In the genomic region with DNA sequence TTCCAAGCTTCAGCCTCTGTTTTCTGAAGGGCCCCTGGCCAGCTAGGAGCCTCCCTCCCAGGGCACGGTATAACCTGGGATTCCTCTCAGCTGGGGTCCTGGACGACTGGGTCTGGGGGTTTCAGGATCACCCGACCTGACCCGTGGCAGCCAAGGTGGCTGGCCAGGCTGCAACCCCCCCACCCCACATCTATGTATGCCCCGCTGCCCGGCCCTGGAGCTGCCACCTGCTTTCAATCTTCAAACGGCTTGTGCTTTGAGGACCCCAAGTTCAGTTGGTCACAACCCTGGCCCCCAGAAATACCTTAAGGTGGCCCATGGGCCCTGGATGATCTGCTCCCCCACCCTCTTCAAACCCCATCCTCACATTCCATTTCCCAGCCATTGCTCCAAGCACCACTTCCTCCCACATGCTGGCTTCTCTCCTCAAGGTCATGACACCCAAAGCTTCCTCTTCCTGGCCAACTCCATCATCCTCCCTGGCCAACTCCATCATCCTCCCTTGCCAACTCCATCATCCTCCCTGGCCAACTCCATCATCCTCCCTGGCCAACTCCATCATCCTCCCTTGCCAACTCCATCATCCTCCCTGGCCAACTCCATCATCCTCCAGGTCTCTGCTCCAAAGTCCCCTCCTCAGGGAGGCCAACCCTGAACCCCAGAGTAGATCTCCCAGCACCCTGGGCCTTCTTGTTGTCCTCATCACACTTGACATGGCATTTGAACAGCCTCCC, we compare ENCODE assay signal across 24 cellular contexts. TPM values are rescaled to one million over a fixed set of nuclear protein-coding genes. Genes with fewer than 3 reads are reported as not detected.
DNase-seq lines count a peak whose midpoint lies in the region; ATAC-seq, FAIRE-seq and TF ChIP-seq lines count a peak whose summit lies in the region.
"Had no signal": no experiment of that assay in that cellular context is flagged by ENCODE, and none has a peak within 500 bp of the region (broad histone marks: within the 10 kb centered on the region; RNA-seq: fewer than 3 reads in every experiment).

No MANE protein-coding gene starts in this region.

- TF ChIP-seq CTCF in K562 (IDR thresholded peaks at IDR 0.05 in 2 of 3, conservative IDR thresholded peaks at IDR 0.05 in 1 of 3; ENCODE audit: insufficient read depth in 2 of 3, low read depth in 1 of 3, low read length in 3 of 3) (no peak), vagina (IDR thresholded peaks at IDR 0.05) (no peak)

- no peaks in the 10 kb centered on the region for H3K36me3 ChIP-seq in K562 (ENCODE audit: control insufficient read depth, insufficient read depth, low read length)
- no peaks in the 10 kb centered on the region for H3K36me3 ChIP-seq in neuronal stem cell (replicated peaks in 1 of 2; ENCODE audit: control insufficient read depth in 2 of 2, insufficient read depth in 2 of 2, low read length in 2 of 2)
- no peaks in the 10 kb centered on the region for H3K36me3 ChIP-seq in vagina

- H3K79me2 ChIP-seq in K562 (ENCODE audit: control insufficient read depth, insufficient read depth, low read length) = no peaks in the 10 kb centered on the region

- WGBS in K562 (ENCODE audit: insufficient coverage, low coverage, missing lambda C conversion rate) = 0% methylated on average over 4 of the region's 7 CpGs
- WGBS in neuronal stem cell (ENCODE audit: extremely low coverage in 2 of 2, insufficient read length in 2 of 2, insufficient replicate concordance in 1 of 2), 2 donors = no CpG with 5 or more reads among the region's 7 CpGs

- ATAC-seq in Right ventricle myocardium inferior = no peak
- ATAC-seq in left ventricle myocardium superior = no peak
- ATAC-seq in K562 = no peak
- ATAC-seq in HG03280 (IDR thresholded peaks at IDR 0.05; ENCODE audit: unreplicated experiment) = no peak

- H3K9ac ChIP-seq in K562 (ENCODE audit: insufficient read depth in 1 of 2, low read depth in 2 of 2, low read length in 2 of 2) (no peak overlapping the region), neuronal stem cell (ENCODE audit: low read depth, low read length, poor library complexity) (no peak overlapping the region)

- H3K9me3 ChIP-seq in K562 (replicated peaks; ENCODE audit: control insufficient read depth, insufficient read depth, low read depth, low read length) (no peaks in the 10 kb centered on the region), neuronal stem cell (replicated peaks in 1 of 2; ENCODE audit: control insufficient read depth in 2 of 2, insufficient read depth in 1 of 2, low read depth in 1 of 2, low read length in 2 of 2) (no peaks in the 10 kb centered on the region), vagina (no peaks in the 10 kb centered on the region)

- no peak overlapping the region for H3K4me2 ChIP-seq in K562 (ENCODE audit: insufficient read depth, low read length)
- no peak overlapping the region for H3K4me2 ChIP-seq in neuronal stem cell (ENCODE audit: insufficient read depth, low read length, poor library complexity, severe bottlenecking)

- H4K20me1 ChIP-seq in K562 (replicated peaks; ENCODE audit: control insufficient read depth, insufficient read depth, low read length) = no peaks in the 10 kb centered on the region; the same call in 1 of the 2 replicates

- intact Hi-C loops in Right ventricle myocardium inferior (cut with DNase I) (no loop called here), left ventricle myocardium superior (cut with micrococcal nuclease) (no loop called here), K562 (cut with micrococcal nuclease) (no loop called here), vagina (cut with DNase I) (no loop called here)

- H3K27ac ChIP-seq in K562 (ENCODE audit: extremely low read depth, low read depth, low read length) (no peak overlapping the region), neuronal stem cell (replicated peaks; ENCODE audit: low read length) (no peak overlapping the region), vagina (no peak overlapping the region)

- TF ChIP-seq RAD21 in K562 (CRISPR knock-in tag; conservative IDR thresholded peaks at IDR 0.05 in 1 of 2, IDR thresholded peaks at IDR 0.05 in 1 of 2) = no peak

- no peak overlapping the region for H3K4me3 ChIP-seq in K562
- H3K4me3 ChIP-seq in neuronal stem cell (ENCODE audit: low read length in 2 of 2) = no peak overlapping the region
- H3K4me3 ChIP-seq in vagina = no peak overlapping the region

- no peaks in the 10 kb centered on the region for H3K9me1 ChIP-seq in K562 (ENCODE audit: control insufficient read depth, insufficient read depth, low read length)

- H4K91ac ChIP-seq in neuronal stem cell (ENCODE audit: low read depth, low read length, poor library complexity) = no peak overlapping the region

- H2AK5ac ChIP-seq in neuronal stem cell (ENCODE audit: low read depth, low read length) = peak overlapping the region; percentile 64

- no peak for TF ChIP-seq EP300 in K562 (IDR thresholded peaks at IDR 0.05; ENCODE audit: low read length)

- FAIRE-seq in K562 (lab: Jason Lieb, UNC) (no peak), urothelium cell line (lab: Jason Lieb, UNC) (peak; percentile 13)
- FAIRE-seq: GM12891, GM18507 had no signal

- CTCF ChIA-PET in K562 (lab: Yijun Ruan, JAX; ENCODE audit: low intra/inter-chr PET ratio) = no interaction called here

- H3K4ac ChIP-seq in neuronal stem cell (ENCODE audit: low read length) = no peak overlapping the region

- TF ChIP-seq POLR2A in K562 (conservative IDR thresholded peaks at IDR 0.05) (no peak), vagina (IDR thresholded peaks at IDR 0.05) (no peak)

- H3K27me3 ChIP-seq in K562 (ENCODE audit: control insufficient read depth in 2 of 2, insufficient read depth in 2 of 2, low read length in 2 of 2) = peaks cover 0 to 17% of the 10 kb centered on the region in 2 experiments; a peak in 3 of 5 replicates
- H3K27me3 ChIP-seq in neuronal stem cell (ENCODE audit: control insufficient read depth in 3 of 3, insufficient read depth in 3 of 3, low read depth in 1 of 3, low read length in 3 of 3) = no peaks in the 10 kb centered on the region
- no peaks in the 10 kb centered on the region for H3K27me3 ChIP-seq in vagina

- H2BK120ac ChIP-seq in neuronal stem cell (ENCODE audit: low read depth, low read length) = no peak overlapping the region

- H2BK12ac ChIP-seq in neuronal stem cell (ENCODE audit: low read length) = no peak overlapping the region

- no peak overlapping the region for H3K14ac ChIP-seq in neuronal stem cell (ENCODE audit: low read length)

- in situ Hi-C loops in K562 (cut with MboI) = no loop called here

- H3K4me1 ChIP-seq in K562 (replicated peaks in 1 of 2; ENCODE audit: control insufficient read depth in 2 of 2, insufficient read depth in 2 of 2, low read length in 2 of 2) = no peaks in the 10 kb centered on the region
- H3K4me1 ChIP-seq in neuronal stem cell (ENCODE audit: control insufficient read depth in 2 of 2, insufficient read depth in 1 of 2, low read depth in 1 of 2, low read length in 2 of 2) = peaks cover 15 to 19% of the 10 kb centered on the region in 2 donors
- no peaks in the 10 kb centered on the region for H3K4me1 ChIP-seq in vagina

- peak overlapping the region; percentile 72 for H2BK15ac ChIP-seq in neuronal stem cell (ENCODE audit: low read length)

- BruUV-seq in K562 (replicated peaks; lab: Mats Ljungman, UMichigan) = no TSS peak

- H2AFZ ChIP-seq in K562 (ENCODE audit: low read depth, low read length) = no peak overlapping the region
- no peak overlapping the region for H2AFZ ChIP-seq in neuronal stem cell (ENCODE audit: low read length)

- H3K18ac ChIP-seq in neuronal stem cell (ENCODE audit: low read length) = peak overlapping the region; percentile 20

- DNase-seq in Right ventricle myocardium inferior (ENCODE audit: missing footprints) (peak; percentile 42), left ventricle myocardium superior (no peak), K562 (ENCODE audit: extremely low read depth in 1 of 4, low spot score in 3 of 4) (no peak), neuronal stem cell (ENCODE audit: low spot score) (no peak), urothelium cell line (ENCODE audit: low spot score) (no peak), vagina (ENCODE audit: extremely low spot score in 2 of 2) (no peak)
- DNase-seq: C1 segment of cervical spinal cord; Calu3; CD4-positive, alpha-beta memory T cell; COR-L47; DMS53; DMS79 treated with DMSO at 0.1 percent for 48 hours; GF-D8; GOT3; H7; HCEC 1CT had no signal

- POLR2A ChIA-PET in K562 (lab: Yijun Ruan, JAX) = interaction anchor here (0.6 kb wide), 2 partner anchors 57 to 241 kb away, joined by 3 read pairs; no protein-coding TSS in a partner anchor

- no peaks in the 10 kb centered on the region for H3K79me1 ChIP-seq in neuronal stem cell (ENCODE audit: low read depth, low read length)

- no peak overlapping the region for H4K8ac ChIP-seq in neuronal stem cell (ENCODE audit: low read depth, low read length)

- H2BK5ac ChIP-seq in neuronal stem cell (ENCODE audit: low read length) = no peak overlapping the region

- H3K23ac ChIP-seq in neuronal stem cell (ENCODE audit: low read depth, low read length, poor library complexity) = no peak overlapping the region

RNA-seq across cellular contexts. Expression of gene TTLL11, which starts 17.2 kb away (rescaled TPM):
- 5.0 TPM for total RNA-seq in Right ventricle myocardium inferior
- total RNA-seq in left ventricle myocardium superior = 5.8 TPM
- total RNA-seq in K562 (2011; cell fraction: chromatin; rRNA removed; ENCODE audit: low replicate concordance) = 2.7 and 3.5 TPM in 2 replicates
- 1.3 and 1.4 TPM in 2 replicates for total RNA-seq in K562 (2011; cell fraction: nucleolus; rRNA removed)
- total RNA-seq in K562 (2011; cell fraction: nucleoplasm; rRNA removed) = 1.1 and 1.9 TPM in 2 replicates
- 3.0 TPM in 2 replicates for total RNA-seq in K562 (2014; rRNA removed)
- 2.6 and 2.9 TPM in 2 replicates for total RNA-seq in K562 (2014; rRNA removed; fragmentation: Illumina TruSeq; extraction: Trizol)
- total RNA-seq in K562 (2015; rRNA removed; fragmentation: Illumina TruSeq; extraction: Trizol) = 2.5 and 3.3 TPM in 2 replicates
- 4.2 and 4.4 TPM in 2 replicates for total RNA-seq in K562 (2021)
- polyA plus RNA-seq in K562 (2011; rRNA removed) = 2.0 and 2.7 TPM in 2 replicates
- 3.2 and 3.9 TPM in 2 replicates for polyA plus RNA-seq in K562 (2011; cell fraction: cytosol; rRNA removed)
- polyA plus RNA-seq in K562 (2011; cell fraction: nucleus; rRNA removed) = 1.9 and 2.2 TPM in 2 replicates
- 2.8 and 3.9 TPM in 2 replicates for polyA plus RNA-seq in K562 (2012)
- 4.2 and 4.3 TPM in 2 replicates for polyA plus RNA-seq in K562 (2014; fragmentation: Illumina TruSeq; extraction: Trizol)
- 1 to 10 TPM in 1 of 2 experiments, under 1 TPM in 1; 0.83 to 1.5 TPM for polyA plus RNA-seq in K562 (2014; fragmentation: Nextera tagmentation; extraction: Ambion mirVana)
- polyA plus RNA-seq in K562 (2014; rRNA removed) = 3.7 and 4.3 TPM in 2 replicates
- polyA minus RNA-seq in K562 (2011; rRNA and poly(A)+ RNA removed) = 2.6 and 3.0 TPM in 2 replicates
- polyA minus RNA-seq in K562 (2011; cell fraction: cytosol; rRNA and poly(A)+ RNA removed) = 0.38 and 2.2 TPM in 2 replicates
- 1.3 and 1.6 TPM in 2 replicates for polyA minus RNA-seq in K562 (2011; cell fraction: nucleus; rRNA and poly(A)+ RNA removed)
- 2.0 TPM for polyA plus RNA-seq in neuronal stem cell (2013, experiment 1 of 2)
- polyA plus RNA-seq in neuronal stem cell (2013, experiment 2 of 2) = 1.4 TPM
- 11.0 TPM for total RNA-seq in vagina

RNA-seq across cellular contexts. Expression of gene NDUFA8, which starts 49.3 kb away (rescaled TPM):
- 297 TPM for total RNA-seq in Right ventricle myocardium inferior
- total RNA-seq in left ventricle myocardium superior = 321 TPM
- 8.5 and 9.1 TPM in 2 replicates for total RNA-seq in K562 (2011; cell fraction: chromatin; rRNA removed; ENCODE audit: low replicate concordance)
- total RNA-seq in K562 (2011; cell fraction: nucleolus; rRNA removed) = 14.0 and 14.7 TPM in 2 replicates
- 15.0 and 20.9 TPM in 2 replicates for total RNA-seq in K562 (2011; cell fraction: nucleoplasm; rRNA removed)
- total RNA-seq in K562 (2014; rRNA removed) = 105 and 115 TPM in 2 replicates
- total RNA-seq in K562 (2014; rRNA removed; fragmentation: Illumina TruSeq; extraction: Trizol) = 105 and 114 TPM in 2 replicates
- total RNA-seq in K562 (2015; rRNA removed; fragmentation: Illumina TruSeq; extraction: Trizol) = 122 and 133 TPM in 2 replicates
- 126 and 134 TPM in 2 replicates for total RNA-seq in K562 (2021)
- polyA plus RNA-seq in K562 (2011; rRNA removed) = 135 and 165 TPM in 2 replicates
- polyA plus RNA-seq in K562 (2011; cell fraction: cytosol; rRNA removed) = 122 and 153 TPM in 2 replicates
- 35.7 and 49.8 TPM in 2 replicates for polyA plus RNA-seq in K562 (2011; cell fraction: nucleus; rRNA removed)
- polyA plus RNA-seq in K562 (2012) = 157 and 216 TPM in 2 replicates
- polyA plus RNA-seq in K562 (2014; fragmentation: Illumina TruSeq; extraction: Trizol) = 198 and 204 TPM in 2 replicates
- polyA plus RNA-seq in K562 (2014; fragmentation: Nextera tagmentation; extraction: Ambion mirVana) = 100 to 1,000 TPM; 126 to 189 TPM
- 194 and 212 TPM in 2 replicates for polyA plus RNA-seq in K562 (2014; rRNA removed)
- polyA minus RNA-seq in K562 (2011; rRNA and poly(A)+ RNA removed) = 106 and 126 TPM in 2 replicates
- polyA minus RNA-seq in K562 (2011; cell fraction: cytosol; rRNA and poly(A)+ RNA removed) = 50.4 and 52.5 TPM in 2 replicates
- polyA minus RNA-seq in K562 (2011; cell fraction: nucleus; rRNA and poly(A)+ RNA removed) = 8.5 and 15.7 TPM in 2 replicates
- 74.6 TPM for polyA plus RNA-seq in neuronal stem cell (2013, experiment 1 of 2)
- polyA plus RNA-seq in neuronal stem cell (2013, experiment 2 of 2) = 76.8 TPM
- total RNA-seq in vagina = 32.4 TPM

RNA-seq across cellular contexts. Expression of gene MORN5, which starts 49.4 kb away (rescaled TPM):
- total RNA-seq in Right ventricle myocardium inferior (not detected), left ventricle myocardium superior (not detected), K562 (2014; rRNA removed) (not detected in 2 replicates), K562 (2014; rRNA removed; fragmentation: Illumina TruSeq; extraction: Trizol) (not detected in 2 replicates), K562 (2015; rRNA removed; fragmentation: Illumina TruSeq; extraction: Trizol) (not detected in 2 replicates), K562 (2021) (not detected in 2 replicates), vagina (not detected)
- total RNA-seq in K562 (2011; cell fraction: chromatin; rRNA removed; ENCODE audit: low replicate concordance) = not detected in 2 replicates
- not detected in 2 replicates for total RNA-seq in K562 (2011; cell fraction: nucleolus; rRNA removed)
- not detected in 2 replicates for total RNA-seq in K562 (2011; cell fraction: nucleoplasm; rRNA removed)
- polyA plus RNA-seq in K562 (2011; rRNA removed) (not detected in 2 replicates), K562 (2014; fragmentation: Illumina TruSeq; extraction: Trizol) (not detected in 2 replicates), K562 (2014; fragmentation: Nextera tagmentation; extraction: Ambion mirVana) (not detected), K562 (2014; rRNA removed) (not detected in 2 replicates)
- not detected in 2 replicates for polyA plus RNA-seq in K562 (2011; cell fraction: cytosol; rRNA removed)
- not detected in 2 replicates for polyA plus RNA-seq in K562 (2011; cell fraction: nucleus; rRNA removed)
- polyA plus RNA-seq in K562 (2012) = not detected in 2 replicates
- not detected in 2 replicates for polyA minus RNA-seq in K562 (2011; rRNA and poly(A)+ RNA removed)
- not detected in 2 replicates for polyA minus RNA-seq in K562 (2011; cell fraction: cytosol; rRNA and poly(A)+ RNA removed)
- not detected in 2 replicates for polyA minus RNA-seq in K562 (2011; cell fraction: nucleus; rRNA and poly(A)+ RNA removed)
- 0.61 TPM for polyA plus RNA-seq in neuronal stem cell (2013, experiment 1 of 2)
- 1.4 TPM for polyA plus RNA-seq in neuronal stem cell (2013, experiment 2 of 2)
- total RNA-seq: A172; A673; Calu3; CD4-positive, alpha-beta memory T cell; Daoy; G401; H7 had no signal
- polyA plus RNA-seq: BJ; CD4-positive, alpha-beta memory T cell had no signal
